Comparison of ENCODE assay signal across 8 cellular contexts in genomic region chr12:51590347-51591019, GRCh38. TPM values are rescaled to one million over a fixed set of nuclear protein-coding genes. Genes with fewer than 3 reads are reported as not detected.
A peak's percentile ranks its signal among the peaks of the same experiment; 100 is the strongest.
DNase-seq lines count a peak whose midpoint lies in the region; ATAC-seq and TF ChIP-seq lines count a peak whose summit lies in the region.

No MANE protein-coding gene starts in this region.

- peak overlapping the region; percentile 67 for H3K4me3 ChIP-seq in BJ (ENCODE audit: low read depth, low read length)
- H3K4me3 ChIP-seq in Jurkat, Clone E6-1 (ENCODE audit: low read length) = peak overlapping the region; percentile 69
- H3K4me3 ChIP-seq in fibroblast of villous mesenchyme (ENCODE audit: low read depth, low read length) = peak overlapping the region; percentile 61

- POLR2A ChIA-PET in BJ (lab: Charles Lee) = no interaction called here

- no peak for DNase-seq in BJ (ENCODE audit: low read depth)
- peak; percentile 81 for DNase-seq in Jurkat, Clone E6-1 (ENCODE audit: low read depth, low spot score)
- peak; percentile 59 for DNase-seq in activated T-helper 9 cell treated with anti-CD3 and anti-CD28 coated beads, Interleukin-2, amount 50 U/mL, for 16 hours (ENCODE audit: low read depth)
- DNase-seq in fibroblast of villous mesenchyme (ENCODE audit: low read depth) = peak; percentile 58
- peak in 48 of 56 donors; percentile 16 to 82 (median 56) for DNase-seq in nucleus accumbens (lab: John Stamatoyannopoulos, UW)
- DNase-seq in substantia nigra (lab: John Stamatoyannopoulos, UW) = peak in 42 of 49 donors; percentile 8 to 87 (median 41)

- CTCF ChIA-PET in BJ (lab: Yijun Ruan, JAX) = interaction anchor here (0.7 to 1.6 kb wide), 5 partner anchors 46 to 224 kb away, joined by 3 to 4 read pairs (median 3); no protein-coding TSS in a partner anchor

- peak; percentile 31 for TF ChIP-seq CTCF in BJ (IDR thresholded peaks at IDR 0.05; ENCODE audit: insufficient read depth, low read depth, low read length)
- peak; percentile 44 for TF ChIP-seq CTCF in fibroblast of villous mesenchyme (IDR thresholded peaks at IDR 0.05; ENCODE audit: insufficient read depth, low read depth, low read length)

- H3K36me3 ChIP-seq in BJ (ENCODE audit: control insufficient read depth, insufficient read depth, low read length) = no peaks in the 10 kb centered on the region

- no peaks in the 10 kb centered on the region for H3K27me3 ChIP-seq in BJ (ENCODE audit: control insufficient read depth, insufficient read depth, low read length)

- no peak overlapping the region for H3K27ac ChIP-seq in substantia nigra (ENCODE audit: low read depth, low read length, poor library complexity, severe bottlenecking)

- peak; percentile 79 for ATAC-seq in GM19438 (IDR thresholded peaks at IDR 0.05; ENCODE audit: low read depth, unreplicated experiment)

TF ChIP-seq in PFSK-1, 5 proteins besides CTCF, POLR2A, EP300 and RAD21:
- no peak for TF ChIP-seq FOXP2 (optimal IDR thresholded peaks at IDR 0.05; ENCODE audit: borderline replicate concordance, extremely low read depth, extremely low read length, insufficient read depth)
- no peak for TF ChIP-seq POLR2AphosphoS5 (IDR thresholded peaks at IDR 0.05; ENCODE audit: low read depth, low read length)
- TF ChIP-seq REST (IDR thresholded peaks at IDR 0.05; ENCODE audit: insufficient read depth in 1 of 2, low read depth in 2 of 2, low read length in 2 of 2) = 0 out of 4 replicates have a peak, but pooled peaks have one; percentile 18 to 37
- TF ChIP-seq TAF1 (IDR thresholded peaks at IDR 0.05; ENCODE audit: borderline replicate concordance, insufficient read depth, low read length) = no peak
- no peak for TF ChIP-seq SIN3A (IDR thresholded peaks at IDR 0.05; ENCODE audit: borderline replicate concordance, insufficient read depth, low read length)

RNA-seq across cellular contexts. Expression of gene SCN8A, which starts 0.6 kb away (rescaled TPM):
- 19.6 and 22.8 TPM in 2 replicates for polyA plus RNA-seq in BJ (2011; rRNA removed)
- polyA minus RNA-seq in BJ (2011; rRNA and poly(A)+ RNA removed) = 71.4 and 75.8 TPM in 2 replicates
- polyA plus RNA-seq in Jurkat, Clone E6-1 (2012; ENCODE audit: insufficient read depth, insufficient read length) = 6.5 TPM
- polyA plus RNA-seq in PFSK-1 (2012; ENCODE audit: insufficient read length, low read depth) = 0.84 TPM
- 23.5 and 33.7 TPM in 2 replicates for total RNA-seq in fibroblast of villous mesenchyme
